ENCODE assay signal across 1 cellular context in genomic region chr15:55133972-55134371, GRCh38.
TF ChIP-seq lines count a peak whose summit lies in the region.

No MANE protein-coding gene starts in this region.

TF ChIP-seq in GM23338, 12 proteins besides CTCF, POLR2A, EP300 and RAD21 (continued from another document):
- TF ChIP-seq, protein P1, sequence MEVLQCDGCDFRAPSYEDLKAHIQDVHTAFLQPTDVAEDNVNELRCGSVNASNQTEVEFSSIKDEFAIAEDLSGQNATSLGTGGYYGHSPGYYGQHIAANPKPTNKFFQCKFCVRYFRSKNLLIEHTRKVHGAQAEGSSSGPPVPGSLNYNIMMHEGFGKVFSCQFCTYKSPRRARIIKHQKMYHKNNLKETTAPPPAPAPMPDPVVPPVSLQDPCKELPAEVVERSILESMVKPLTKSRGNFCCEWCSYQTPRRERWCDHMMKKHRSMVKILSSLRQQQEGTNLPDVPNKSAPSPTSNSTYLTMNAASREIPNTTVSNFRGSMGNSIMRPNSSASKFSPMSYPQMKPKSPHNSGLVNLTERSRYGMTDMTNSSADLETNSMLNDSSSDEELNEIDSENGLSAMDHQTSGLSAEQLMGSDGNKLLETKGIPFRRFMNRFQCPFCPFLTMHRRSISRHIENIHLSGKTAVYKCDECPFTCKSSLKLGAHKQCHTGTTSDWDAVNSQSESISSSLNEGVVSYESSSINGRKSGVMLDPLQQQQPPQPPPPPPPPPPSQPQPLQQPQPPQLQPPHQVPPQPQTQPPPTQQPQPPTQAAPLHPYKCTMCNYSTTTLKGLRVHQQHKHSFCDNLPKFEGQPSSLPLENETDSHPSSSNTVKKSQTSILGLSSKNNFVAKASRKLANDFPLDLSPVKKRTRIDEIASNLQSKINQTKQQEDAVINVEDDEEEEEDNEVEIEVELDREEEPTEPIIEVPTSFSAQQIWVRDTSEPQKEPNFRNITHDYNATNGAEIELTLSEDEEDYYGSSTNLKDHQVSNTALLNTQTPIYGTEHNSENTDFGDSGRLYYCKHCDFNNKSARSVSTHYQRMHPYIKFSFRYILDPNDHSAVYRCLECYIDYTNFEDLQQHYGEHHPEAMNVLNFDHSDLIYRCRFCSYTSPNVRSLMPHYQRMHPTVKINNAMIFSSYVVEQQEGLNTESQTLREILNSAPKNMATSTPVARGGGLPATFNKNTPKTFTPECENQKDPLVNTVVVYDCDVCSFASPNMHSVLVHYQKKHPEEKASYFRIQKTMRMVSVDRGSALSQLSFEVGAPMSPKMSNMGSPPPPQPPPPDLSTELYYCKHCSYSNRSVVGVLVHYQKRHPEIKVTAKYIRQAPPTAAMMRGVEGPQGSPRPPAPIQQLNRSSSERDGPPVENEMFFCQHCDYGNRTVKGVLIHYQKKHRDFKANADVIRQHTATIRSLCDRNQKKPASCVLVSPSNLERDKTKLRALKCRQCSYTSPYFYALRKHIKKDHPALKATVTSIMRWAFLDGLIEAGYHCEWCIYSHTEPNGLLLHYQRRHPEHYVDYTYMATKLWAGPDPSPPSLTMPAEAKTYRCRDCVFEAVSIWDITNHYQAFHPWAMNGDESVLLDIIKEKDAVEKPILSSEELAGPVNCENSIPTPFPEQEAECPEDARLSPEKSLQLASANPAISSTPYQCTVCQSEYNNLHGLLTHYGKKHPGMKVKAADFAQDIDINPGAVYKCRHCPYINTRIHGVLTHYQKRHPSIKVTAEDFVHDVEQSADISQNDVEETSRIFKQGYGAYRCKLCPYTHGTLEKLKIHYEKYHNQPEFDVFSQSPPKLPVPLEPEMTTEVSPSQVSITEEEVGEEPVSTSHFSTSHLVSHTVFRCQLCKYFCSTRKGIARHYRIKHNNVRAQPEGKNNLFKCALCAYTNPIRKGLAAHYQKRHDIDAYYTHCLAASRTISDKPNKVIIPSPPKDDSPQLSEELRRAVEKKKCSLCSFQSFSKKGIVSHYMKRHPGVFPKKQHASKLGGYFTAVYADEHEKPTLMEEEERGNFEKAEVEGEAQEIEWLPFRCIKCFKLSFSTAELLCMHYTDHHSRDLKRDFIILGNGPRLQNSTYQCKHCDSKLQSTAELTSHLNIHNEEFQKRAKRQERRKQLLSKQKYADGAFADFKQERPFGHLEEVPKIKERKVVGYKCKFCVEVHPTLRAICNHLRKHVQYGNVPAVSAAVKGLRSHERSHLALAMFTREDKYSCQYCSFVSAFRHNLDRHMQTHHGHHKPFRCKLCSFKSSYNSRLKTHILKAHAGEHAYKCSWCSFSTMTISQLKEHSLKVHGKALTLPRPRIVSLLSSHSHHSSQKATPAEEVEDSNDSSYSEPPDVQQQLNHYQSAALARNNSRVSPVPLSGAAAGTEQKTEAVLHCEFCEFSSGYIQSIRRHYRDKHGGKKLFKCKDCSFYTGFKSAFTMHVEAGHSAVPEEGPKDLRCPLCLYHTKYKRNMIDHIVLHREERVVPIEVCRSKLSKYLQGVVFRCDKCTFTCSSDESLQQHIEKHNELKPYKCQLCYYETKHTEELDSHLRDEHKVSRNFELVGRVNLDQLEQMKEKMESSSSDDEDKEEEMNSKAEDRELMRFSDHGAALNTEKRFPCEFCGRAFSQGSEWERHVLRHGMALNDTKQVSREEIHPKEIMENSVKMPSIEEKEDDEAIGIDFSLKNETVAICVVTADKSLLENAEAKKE (CRISPR knock-in tag; IDR thresholded peaks at IDR 0.05), result no peak
- TF ChIP-seq JUNB (IDR thresholded peaks at IDR 0.05; ENCODE audit: unreplicated experiment), result no peak
- no peak for TF ChIP-seq EZH2 (IDR thresholded peaks at IDR 0.05; ENCODE audit: low read depth, unreplicated experiment)
- no peak for TF ChIP-seq POLR2AphosphoS5 (IDR thresholded peaks at IDR 0.05; ENCODE audit: low read depth)
- TF ChIP-seq STAT1 (IDR thresholded peaks at IDR 0.05; ENCODE audit: unreplicated experiment), result no peak
- no peak for TF ChIP-seq NANOG (IDR thresholded peaks at IDR 0.05; ENCODE audit: borderline replicate concordance)
- TF ChIP-seq ZNF331 (CRISPR knock-in tag; IDR thresholded peaks at IDR 0.05; ENCODE audit: low read depth), result no peak
- TF ChIP-seq, protein P2, sequence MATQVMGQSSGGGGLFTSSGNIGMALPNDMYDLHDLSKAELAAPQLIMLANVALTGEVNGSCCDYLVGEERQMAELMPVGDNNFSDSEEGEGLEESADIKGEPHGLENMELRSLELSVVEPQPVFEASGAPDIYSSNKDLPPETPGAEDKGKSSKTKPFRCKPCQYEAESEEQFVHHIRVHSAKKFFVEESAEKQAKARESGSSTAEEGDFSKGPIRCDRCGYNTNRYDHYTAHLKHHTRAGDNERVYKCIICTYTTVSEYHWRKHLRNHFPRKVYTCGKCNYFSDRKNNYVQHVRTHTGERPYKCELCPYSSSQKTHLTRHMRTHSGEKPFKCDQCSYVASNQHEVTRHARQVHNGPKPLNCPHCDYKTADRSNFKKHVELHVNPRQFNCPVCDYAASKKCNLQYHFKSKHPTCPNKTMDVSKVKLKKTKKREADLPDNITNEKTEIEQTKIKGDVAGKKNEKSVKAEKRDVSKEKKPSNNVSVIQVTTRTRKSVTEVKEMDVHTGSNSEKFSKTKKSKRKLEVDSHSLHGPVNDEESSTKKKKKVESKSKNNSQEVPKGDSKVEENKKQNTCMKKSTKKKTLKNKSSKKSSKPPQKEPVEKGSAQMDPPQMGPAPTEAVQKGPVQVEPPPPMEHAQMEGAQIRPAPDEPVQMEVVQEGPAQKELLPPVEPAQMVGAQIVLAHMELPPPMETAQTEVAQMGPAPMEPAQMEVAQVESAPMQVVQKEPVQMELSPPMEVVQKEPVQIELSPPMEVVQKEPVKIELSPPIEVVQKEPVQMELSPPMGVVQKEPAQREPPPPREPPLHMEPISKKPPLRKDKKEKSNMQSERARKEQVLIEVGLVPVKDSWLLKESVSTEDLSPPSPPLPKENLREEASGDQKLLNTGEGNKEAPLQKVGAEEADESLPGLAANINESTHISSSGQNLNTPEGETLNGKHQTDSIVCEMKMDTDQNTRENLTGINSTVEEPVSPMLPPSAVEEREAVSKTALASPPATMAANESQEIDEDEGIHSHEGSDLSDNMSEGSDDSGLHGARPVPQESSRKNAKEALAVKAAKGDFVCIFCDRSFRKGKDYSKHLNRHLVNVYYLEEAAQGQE (IDR thresholded peaks at IDR 0.05; ENCODE audit: unreplicated experiment), result no peak
- TF ChIP-seq ZNF114 (CRISPR knock-in tag; IDR thresholded peaks at IDR 0.05), result no peak
- TF ChIP-seq, protein P3, sequence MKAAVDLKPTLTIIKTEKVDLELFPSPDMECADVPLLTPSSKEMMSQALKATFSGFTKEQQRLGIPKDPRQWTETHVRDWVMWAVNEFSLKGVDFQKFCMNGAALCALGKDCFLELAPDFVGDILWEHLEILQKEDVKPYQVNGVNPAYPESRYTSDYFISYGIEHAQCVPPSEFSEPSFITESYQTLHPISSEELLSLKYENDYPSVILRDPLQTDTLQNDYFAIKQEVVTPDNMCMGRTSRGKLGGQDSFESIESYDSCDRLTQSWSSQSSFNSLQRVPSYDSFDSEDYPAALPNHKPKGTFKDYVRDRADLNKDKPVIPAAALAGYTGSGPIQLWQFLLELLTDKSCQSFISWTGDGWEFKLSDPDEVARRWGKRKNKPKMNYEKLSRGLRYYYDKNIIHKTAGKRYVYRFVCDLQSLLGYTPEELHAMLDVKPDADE (IDR thresholded peaks at IDR 0.05), result no peak
